1 cellular context compared by ENCODE assay signal in the genomic region with DNA sequence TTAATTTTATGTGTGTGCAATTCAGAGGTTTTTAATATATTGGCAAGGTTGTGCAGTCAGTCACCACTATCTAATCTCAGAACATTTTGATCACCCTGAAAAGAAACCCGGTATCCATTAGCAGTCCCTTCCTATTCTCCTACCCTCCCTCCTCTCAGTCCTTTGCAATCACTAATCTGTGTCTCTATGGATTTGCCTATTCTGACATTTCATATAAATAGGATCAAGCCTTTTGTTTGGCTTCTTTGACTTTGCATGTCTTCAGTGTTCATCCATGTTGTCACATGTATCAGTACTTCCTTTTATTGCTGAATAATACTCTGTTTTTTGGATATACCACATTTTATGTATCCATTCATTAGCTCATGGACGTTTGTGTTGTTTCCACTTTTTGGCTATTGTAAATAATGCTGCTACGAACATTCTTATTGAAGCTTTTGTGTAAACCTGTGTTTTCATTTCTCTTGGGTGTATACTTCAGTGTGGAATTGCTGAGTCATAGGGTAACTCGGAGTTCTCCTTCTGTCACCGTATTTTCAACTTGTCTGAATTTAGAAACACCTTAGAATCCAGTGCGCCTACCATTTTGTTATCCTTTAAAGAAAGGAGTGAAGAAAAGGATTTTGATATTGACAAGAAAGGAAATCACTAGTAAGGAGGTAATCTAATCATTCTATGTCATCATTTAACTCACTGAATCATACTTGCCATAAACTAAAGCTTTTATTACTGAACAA.
TF ChIP-seq lines count a peak whose summit lies in the region.

No MANE protein-coding gene starts in this region.

TF ChIP-seq in GM23338, 12 proteins besides CTCF, POLR2A, EP300 and RAD21 (continued from another document):
- TF ChIP-seq, protein P1, sequence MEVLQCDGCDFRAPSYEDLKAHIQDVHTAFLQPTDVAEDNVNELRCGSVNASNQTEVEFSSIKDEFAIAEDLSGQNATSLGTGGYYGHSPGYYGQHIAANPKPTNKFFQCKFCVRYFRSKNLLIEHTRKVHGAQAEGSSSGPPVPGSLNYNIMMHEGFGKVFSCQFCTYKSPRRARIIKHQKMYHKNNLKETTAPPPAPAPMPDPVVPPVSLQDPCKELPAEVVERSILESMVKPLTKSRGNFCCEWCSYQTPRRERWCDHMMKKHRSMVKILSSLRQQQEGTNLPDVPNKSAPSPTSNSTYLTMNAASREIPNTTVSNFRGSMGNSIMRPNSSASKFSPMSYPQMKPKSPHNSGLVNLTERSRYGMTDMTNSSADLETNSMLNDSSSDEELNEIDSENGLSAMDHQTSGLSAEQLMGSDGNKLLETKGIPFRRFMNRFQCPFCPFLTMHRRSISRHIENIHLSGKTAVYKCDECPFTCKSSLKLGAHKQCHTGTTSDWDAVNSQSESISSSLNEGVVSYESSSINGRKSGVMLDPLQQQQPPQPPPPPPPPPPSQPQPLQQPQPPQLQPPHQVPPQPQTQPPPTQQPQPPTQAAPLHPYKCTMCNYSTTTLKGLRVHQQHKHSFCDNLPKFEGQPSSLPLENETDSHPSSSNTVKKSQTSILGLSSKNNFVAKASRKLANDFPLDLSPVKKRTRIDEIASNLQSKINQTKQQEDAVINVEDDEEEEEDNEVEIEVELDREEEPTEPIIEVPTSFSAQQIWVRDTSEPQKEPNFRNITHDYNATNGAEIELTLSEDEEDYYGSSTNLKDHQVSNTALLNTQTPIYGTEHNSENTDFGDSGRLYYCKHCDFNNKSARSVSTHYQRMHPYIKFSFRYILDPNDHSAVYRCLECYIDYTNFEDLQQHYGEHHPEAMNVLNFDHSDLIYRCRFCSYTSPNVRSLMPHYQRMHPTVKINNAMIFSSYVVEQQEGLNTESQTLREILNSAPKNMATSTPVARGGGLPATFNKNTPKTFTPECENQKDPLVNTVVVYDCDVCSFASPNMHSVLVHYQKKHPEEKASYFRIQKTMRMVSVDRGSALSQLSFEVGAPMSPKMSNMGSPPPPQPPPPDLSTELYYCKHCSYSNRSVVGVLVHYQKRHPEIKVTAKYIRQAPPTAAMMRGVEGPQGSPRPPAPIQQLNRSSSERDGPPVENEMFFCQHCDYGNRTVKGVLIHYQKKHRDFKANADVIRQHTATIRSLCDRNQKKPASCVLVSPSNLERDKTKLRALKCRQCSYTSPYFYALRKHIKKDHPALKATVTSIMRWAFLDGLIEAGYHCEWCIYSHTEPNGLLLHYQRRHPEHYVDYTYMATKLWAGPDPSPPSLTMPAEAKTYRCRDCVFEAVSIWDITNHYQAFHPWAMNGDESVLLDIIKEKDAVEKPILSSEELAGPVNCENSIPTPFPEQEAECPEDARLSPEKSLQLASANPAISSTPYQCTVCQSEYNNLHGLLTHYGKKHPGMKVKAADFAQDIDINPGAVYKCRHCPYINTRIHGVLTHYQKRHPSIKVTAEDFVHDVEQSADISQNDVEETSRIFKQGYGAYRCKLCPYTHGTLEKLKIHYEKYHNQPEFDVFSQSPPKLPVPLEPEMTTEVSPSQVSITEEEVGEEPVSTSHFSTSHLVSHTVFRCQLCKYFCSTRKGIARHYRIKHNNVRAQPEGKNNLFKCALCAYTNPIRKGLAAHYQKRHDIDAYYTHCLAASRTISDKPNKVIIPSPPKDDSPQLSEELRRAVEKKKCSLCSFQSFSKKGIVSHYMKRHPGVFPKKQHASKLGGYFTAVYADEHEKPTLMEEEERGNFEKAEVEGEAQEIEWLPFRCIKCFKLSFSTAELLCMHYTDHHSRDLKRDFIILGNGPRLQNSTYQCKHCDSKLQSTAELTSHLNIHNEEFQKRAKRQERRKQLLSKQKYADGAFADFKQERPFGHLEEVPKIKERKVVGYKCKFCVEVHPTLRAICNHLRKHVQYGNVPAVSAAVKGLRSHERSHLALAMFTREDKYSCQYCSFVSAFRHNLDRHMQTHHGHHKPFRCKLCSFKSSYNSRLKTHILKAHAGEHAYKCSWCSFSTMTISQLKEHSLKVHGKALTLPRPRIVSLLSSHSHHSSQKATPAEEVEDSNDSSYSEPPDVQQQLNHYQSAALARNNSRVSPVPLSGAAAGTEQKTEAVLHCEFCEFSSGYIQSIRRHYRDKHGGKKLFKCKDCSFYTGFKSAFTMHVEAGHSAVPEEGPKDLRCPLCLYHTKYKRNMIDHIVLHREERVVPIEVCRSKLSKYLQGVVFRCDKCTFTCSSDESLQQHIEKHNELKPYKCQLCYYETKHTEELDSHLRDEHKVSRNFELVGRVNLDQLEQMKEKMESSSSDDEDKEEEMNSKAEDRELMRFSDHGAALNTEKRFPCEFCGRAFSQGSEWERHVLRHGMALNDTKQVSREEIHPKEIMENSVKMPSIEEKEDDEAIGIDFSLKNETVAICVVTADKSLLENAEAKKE (CRISPR knock-in tag; IDR thresholded peaks at IDR 0.05) = no peak
- TF ChIP-seq EZH2 (IDR thresholded peaks at IDR 0.05; ENCODE audit: low read depth, unreplicated experiment) (no peak), EZH2phosphoT487 (IDR thresholded peaks at IDR 0.05; ENCODE audit: unreplicated experiment) (no peak), ZNF331 (CRISPR knock-in tag; IDR thresholded peaks at IDR 0.05; ENCODE audit: low read depth) (no peak), STAT1 (IDR thresholded peaks at IDR 0.05; ENCODE audit: unreplicated experiment) (no peak), ZNF114 (CRISPR knock-in tag; IDR thresholded peaks at IDR 0.05) (no peak), CREB1 (CRISPR knock-in tag; IDR thresholded peaks at IDR 0.05; ENCODE audit: low read depth) (no peak), NANOG (IDR thresholded peaks at IDR 0.05; ENCODE audit: borderline replicate concordance) (no peak), POLR2AphosphoS5 (IDR thresholded peaks at IDR 0.05; ENCODE audit: low read depth) (no peak)
- TF ChIP-seq, protein P2, sequence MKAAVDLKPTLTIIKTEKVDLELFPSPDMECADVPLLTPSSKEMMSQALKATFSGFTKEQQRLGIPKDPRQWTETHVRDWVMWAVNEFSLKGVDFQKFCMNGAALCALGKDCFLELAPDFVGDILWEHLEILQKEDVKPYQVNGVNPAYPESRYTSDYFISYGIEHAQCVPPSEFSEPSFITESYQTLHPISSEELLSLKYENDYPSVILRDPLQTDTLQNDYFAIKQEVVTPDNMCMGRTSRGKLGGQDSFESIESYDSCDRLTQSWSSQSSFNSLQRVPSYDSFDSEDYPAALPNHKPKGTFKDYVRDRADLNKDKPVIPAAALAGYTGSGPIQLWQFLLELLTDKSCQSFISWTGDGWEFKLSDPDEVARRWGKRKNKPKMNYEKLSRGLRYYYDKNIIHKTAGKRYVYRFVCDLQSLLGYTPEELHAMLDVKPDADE (IDR thresholded peaks at IDR 0.05) = no peak
- TF ChIP-seq, protein P3, sequence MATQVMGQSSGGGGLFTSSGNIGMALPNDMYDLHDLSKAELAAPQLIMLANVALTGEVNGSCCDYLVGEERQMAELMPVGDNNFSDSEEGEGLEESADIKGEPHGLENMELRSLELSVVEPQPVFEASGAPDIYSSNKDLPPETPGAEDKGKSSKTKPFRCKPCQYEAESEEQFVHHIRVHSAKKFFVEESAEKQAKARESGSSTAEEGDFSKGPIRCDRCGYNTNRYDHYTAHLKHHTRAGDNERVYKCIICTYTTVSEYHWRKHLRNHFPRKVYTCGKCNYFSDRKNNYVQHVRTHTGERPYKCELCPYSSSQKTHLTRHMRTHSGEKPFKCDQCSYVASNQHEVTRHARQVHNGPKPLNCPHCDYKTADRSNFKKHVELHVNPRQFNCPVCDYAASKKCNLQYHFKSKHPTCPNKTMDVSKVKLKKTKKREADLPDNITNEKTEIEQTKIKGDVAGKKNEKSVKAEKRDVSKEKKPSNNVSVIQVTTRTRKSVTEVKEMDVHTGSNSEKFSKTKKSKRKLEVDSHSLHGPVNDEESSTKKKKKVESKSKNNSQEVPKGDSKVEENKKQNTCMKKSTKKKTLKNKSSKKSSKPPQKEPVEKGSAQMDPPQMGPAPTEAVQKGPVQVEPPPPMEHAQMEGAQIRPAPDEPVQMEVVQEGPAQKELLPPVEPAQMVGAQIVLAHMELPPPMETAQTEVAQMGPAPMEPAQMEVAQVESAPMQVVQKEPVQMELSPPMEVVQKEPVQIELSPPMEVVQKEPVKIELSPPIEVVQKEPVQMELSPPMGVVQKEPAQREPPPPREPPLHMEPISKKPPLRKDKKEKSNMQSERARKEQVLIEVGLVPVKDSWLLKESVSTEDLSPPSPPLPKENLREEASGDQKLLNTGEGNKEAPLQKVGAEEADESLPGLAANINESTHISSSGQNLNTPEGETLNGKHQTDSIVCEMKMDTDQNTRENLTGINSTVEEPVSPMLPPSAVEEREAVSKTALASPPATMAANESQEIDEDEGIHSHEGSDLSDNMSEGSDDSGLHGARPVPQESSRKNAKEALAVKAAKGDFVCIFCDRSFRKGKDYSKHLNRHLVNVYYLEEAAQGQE (IDR thresholded peaks at IDR 0.05; ENCODE audit: unreplicated experiment) = no peak
TF ChIP-seq in GM23338: peak in this region for 0.
